ENCODE assay signal across 8 cellular contexts in the genomic region with DNA sequence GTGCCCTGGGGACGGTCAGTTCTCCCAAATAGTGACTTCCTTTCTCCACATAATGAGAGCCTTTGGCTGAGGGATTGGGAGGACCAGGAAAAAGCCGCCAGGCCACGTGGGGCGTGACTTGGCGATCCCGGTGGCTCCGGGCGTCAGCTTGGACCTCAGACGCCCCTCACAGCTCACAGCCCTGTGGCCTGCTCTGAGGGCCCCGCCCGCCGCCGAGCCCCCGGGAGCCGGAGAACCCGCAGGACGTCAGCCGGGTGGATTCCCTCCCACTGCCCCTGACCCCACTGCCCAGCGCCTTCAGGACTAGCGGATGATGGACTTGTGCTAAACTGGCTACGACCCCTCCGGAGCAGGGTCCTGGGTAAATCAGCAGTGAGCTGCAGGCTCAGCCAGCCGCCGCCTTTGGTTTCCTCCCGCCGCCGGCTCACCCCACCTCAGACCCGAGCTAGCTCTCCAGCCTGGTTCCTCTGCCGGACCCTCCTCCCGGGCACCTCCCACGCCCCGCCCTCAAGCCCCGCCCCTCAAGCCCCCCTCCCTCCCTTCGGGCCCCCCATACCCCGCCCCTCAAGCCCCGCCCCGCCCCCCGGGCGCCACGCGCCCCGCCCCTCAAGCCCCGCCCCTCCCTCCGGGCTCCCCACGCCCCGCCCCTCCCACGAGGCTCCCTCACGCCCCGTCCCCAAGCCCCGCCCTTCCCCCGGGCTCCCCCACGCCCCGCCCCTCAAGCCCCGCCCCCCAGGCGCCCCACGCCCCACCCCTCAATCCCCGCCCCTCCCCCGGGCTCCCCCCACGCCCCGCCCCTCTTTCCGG. TPM values are rescaled to one million over a fixed set of nuclear protein-coding genes. Genes with fewer than 3 reads are reported as not detected.
DNase-seq lines count a peak whose midpoint lies in the region; ATAC-seq, FAIRE-seq and TF ChIP-seq lines count a peak whose summit lies in the region.

No MANE protein-coding gene starts in this region.

- no peak for TF ChIP-seq CTCF in Caco-2 (IDR thresholded peaks at IDR 0.05; ENCODE audit: insufficient read depth in 1 of 2, low read depth in 1 of 2, low read length in 1 of 2, severe bottlenecking in 1 of 2, unreplicated experiment in 1 of 2)
- TF ChIP-seq CTCF in cardiac fibroblast (IDR thresholded peaks at IDR 0.05; ENCODE audit: low read depth, low read length) = no peak
- TF ChIP-seq CTCF in kidney (IDR thresholded peaks at IDR 0.05; ENCODE audit: borderline replicate concordance, extremely low read depth, insufficient read depth) = no peak
- TF ChIP-seq CTCF in spleen (IDR thresholded peaks at IDR 0.05 in 8 of 11, conservative IDR thresholded peaks at IDR 0.05 in 3 of 11) = no peak

- H3K27me3 ChIP-seq in Caco-2 (replicated peaks; ENCODE audit: control insufficient read depth, insufficient read depth, low read length) (no peaks in the 10 kb centered on the region), spleen (replicated peaks in 1 of 7) (no peaks in the 10 kb centered on the region)

- no peaks in the 10 kb centered on the region for H3K27me3 Mint-ChIP-seq in Caco-2 (ENCODE audit: insufficient read depth, unreplicated experiment)

- no peak for FAIRE-seq in kidney (lab: Jason Lieb, UNC)

- CTCF ChIA-PET in Caco-2 (lab: Charles Lee) = interaction anchor here (0.6 to 1.4 kb wide), 4 partner anchors 10 to 184 kb away, joined by 3 to 13 read pairs (median 4); a partner anchor contains a TSS

- POLR2A ChIA-PET in Caco-2 (lab: Charles Lee) = interaction anchor here (0.9 to 1.3 kb wide), 3 partner anchors 10 to 174 kb away, joined by 3 to 5 read pairs (median 3); no protein-coding TSS in a partner anchor

- no TSS peak for BruUV-seq in Caco-2 (replicated peaks; lab: Mats Ljungman, UMichigan)

- intact Hi-C loops in Caco-2 (cut with micrococcal nuclease; ENCODE audit: unreplicated experiment) = no loop called here
- intact Hi-C loops in kidney (cut with DNase I) = no loop called here
- intact Hi-C loops in spleen (cut with DNase I; ENCODE audit: low total_unique reads) = no loop called here

- H3K36me3 Mint-ChIP-seq in Caco-2 (ENCODE audit: insufficient read depth, unreplicated experiment) = no peaks in the 10 kb centered on the region

- peak; percentile 42 for ATAC-seq in GM21423 (IDR thresholded peaks at IDR 0.05; ENCODE audit: unreplicated experiment)

- DNase-seq in Caco-2 (peak; percentile 66 to 71), NOMO-1 treated with dmso at 0.1 percent for 144 hours (lab: John Stamatoyannopoulos, UW; ENCODE audit: unreplicated experiment) (peak; percentile 75), cardiac fibroblast (ENCODE audit: low read depth in 2 of 2) (peak; percentile 49 to 89), kidney (peak; percentile 97), spleen (peak; percentile 96)
- DNase-seq in central memory CD4-positive, alpha-beta T cell = no peak
- DNase-seq in activated CD4-positive, alpha-beta T cell treated with anti-CD3 and anti-CD28 coated beads, Interleukin-2, amount 50 U/mL, for 1 hour = no peak

- peak overlapping the region; percentile 45 for H3K4me3 ChIP-seq in Caco-2 (ENCODE audit: low read depth, low read length)
- peak overlapping the region; percentile 52 to 59 for H3K4me3 ChIP-seq in cardiac fibroblast (replicated peaks in 1 of 2; ENCODE audit: low read depth in 2 of 2, low read length in 2 of 2)
- H3K4me3 ChIP-seq in kidney (ENCODE audit: low read length in 2 of 2) = peak overlapping the region; percentile 48 to 54
- H3K4me3 ChIP-seq in spleen = peak overlapping the region; percentile 12 to 74 (median 36)

- H3K27ac ChIP-seq in kidney (ENCODE audit: low read depth in 2 of 2, low read length in 2 of 2) (peak overlapping the region; percentile 78 to 83), spleen (peak overlapping the region; percentile 60 to 91 (median 82))

- TF ChIP-seq POLR2A in spleen (IDR thresholded peaks at IDR 0.05) = no peak

- H3K9ac ChIP-seq in kidney (ENCODE audit: low read length in 2 of 2) = peak overlapping the region; percentile 61 to 76

- H3K9me3 Mint-ChIP-seq in Caco-2 (ENCODE audit: unreplicated experiment) = no peaks in the 10 kb centered on the region

- H3K4me1 ChIP-seq in Caco-2 = peaks cover 6% of the 10 kb centered on the region; the same call in 1 of the 2 replicates
- peaks cover 39 to 50% of the 10 kb centered on the region in 2 donors for H3K4me1 ChIP-seq in kidney (ENCODE audit: control insufficient read depth in 1 of 2, insufficient read depth in 1 of 2, low read depth in 1 of 2, low read length in 2 of 2)
- peaks cover 27 to 93% (median 67%) of the 10 kb centered on the region in 6 donors for H3K4me1 ChIP-seq in spleen

- no peaks in the 10 kb centered on the region for H3K4me1 Mint-ChIP-seq in Caco-2 (ENCODE audit: low read depth, unreplicated experiment)

- WGBS in spleen, 5 donors = 2 to 9% (median 5%) methylated on average over 6 to 42 of the region's 61 CpGs

- H3K9me3 ChIP-seq in Caco-2 = no peaks in the 10 kb centered on the region
- no peaks in the 10 kb centered on the region for H3K9me3 ChIP-seq in kidney (ENCODE audit: control insufficient read depth in 1 of 2, low read length in 2 of 2)
- no peaks in the 10 kb centered on the region for H3K9me3 ChIP-seq in spleen

- H3K27ac Mint-ChIP-seq in Caco-2 (ENCODE audit: unreplicated experiment) = no peak overlapping the region

- H3K36me3 ChIP-seq in Caco-2 (ENCODE audit: control insufficient read depth, insufficient read depth, low read length) (no peaks in the 10 kb centered on the region), kidney (ENCODE audit: control insufficient read depth in 1 of 2, insufficient read depth in 2 of 2, low read length in 2 of 2) (no peaks in the 10 kb centered on the region), spleen (no peaks in the 10 kb centered on the region)

- peak overlapping the region; percentile 58 for H3K4me3 Mint-ChIP-seq in Caco-2 (ENCODE audit: unreplicated experiment)

RNA-seq across cellular contexts. Expression of a gene that starts 10.0 kb away (rescaled TPM):
- total RNA-seq in Caco-2 (2022) (62.5 and 72.4 TPM in 2 replicates), kidney (69.0 TPM), spleen (10 to 100 TPM; 20.6 to 64.0 (median 46.6) TPM)
- polyA plus RNA-seq in kidney (ENCODE audit: insufficient read depth, low read depth, low replicate concordance) (109 TPM), spleen (100 to 1,000 TPM in 1 of 3 donors, 10 to 100 TPM in 2; 66.8 to 113 (median 94.1) TPM)

RNA-seq across cellular contexts. Expression of a gene that starts 23.5 kb away (rescaled TPM):
- total RNA-seq in Caco-2 (2022) = 38.2 and 39.8 TPM in 2 replicates
- total RNA-seq in kidney = 78.6 TPM
- 9.2 TPM for polyA plus RNA-seq in kidney (ENCODE audit: insufficient read depth, low read depth, low replicate concordance)
- total RNA-seq in spleen = 10 to 100 TPM; 47.4 to 100.0 (median 64.0) TPM
- 10 to 100 TPM in 1 of 3 donors, 1 to 10 TPM in 2; 4.4 to 16.8 (median 6.5) TPM for polyA plus RNA-seq in spleen

Comparison
In these comparisons a context has a peak if more than half of its experiments do, and no peak if none do; other contexts are left out.
1. DNase-seq: peak in Caco-2 (2 of 2), NOMO-1 treated with dmso at 0.1 percent for 144 hours (single experiment), cardiac fibroblast (2 of 2), kidney (single experiment) and spleen (single experiment); none in central memory CD4-positive, alpha-beta T cell (single experiment) and activated CD4-positive, alpha-beta T cell treated with anti-CD3 and anti-CD28 coated beads, Interleukin-2, amount 50 U/mL, for 1 hour (single experiment).
2. Peak in every context shown above with its lines, with median percentiles within 50 percentile points of each other: H3K4me3 ChIP-seq.